In genomic region chr19:42199440-42200115, GRCh38 we compare ENCODE assay signal across 8 cellular contexts.
DNase-seq lines count a peak whose midpoint lies in the region; ATAC-seq lines count a peak whose summit lies in the region.

No MANE protein-coding gene starts in this region.

- peak overlapping the region; percentile 73 to 77 for H3K4me3 Mint-ChIP-seq in stimulated activated naive B cell treated with anti-CD40 and anti-IgM and Interleukin-4, amounts not matched to agents 10 μg/mL and 1 μg/mL and 100 μg/mL, for 72 hours

- peaks cover 69 to 81% of the 10 kb centered on the region in 2 donors for H3K4me1 Mint-ChIP-seq in stimulated activated naive B cell treated with anti-CD40 and anti-IgM and Interleukin-4, amounts not matched to agents 10 μg/mL and 1 μg/mL and 100 μg/mL, for 72 hours

- peaks cover 55 to 71% of the 10 kb centered on the region in 2 donors for H3K36me3 Mint-ChIP-seq in stimulated activated naive B cell treated with anti-CD40 and anti-IgM and Interleukin-4, amounts not matched to agents 10 μg/mL and 1 μg/mL and 100 μg/mL, for 72 hours

- H3K27ac Mint-ChIP-seq in stimulated activated naive B cell treated with anti-CD40 and anti-IgM and Interleukin-4, amounts not matched to agents 10 μg/mL and 1 μg/mL and 100 μg/mL, for 72 hours: peak overlapping the region; percentile 94

- ATAC-seq in HG03432 (IDR thresholded peaks at IDR 0.05; ENCODE audit: unreplicated experiment): peak; percentile 46
- peak; percentile 36 to 38 for ATAC-seq in stimulated activated naive B cell treated with anti-CD40 and anti-IgM and Interleukin-4, amounts not matched to agents 10 μg/mL and 1 μg/mL and 100 μg/mL, for 72 hours (replicated peaks)

- no peaks in the 10 kb centered on the region for H3K9me3 Mint-ChIP-seq in stimulated activated naive B cell treated with anti-CD40 and anti-IgM and Interleukin-4, amounts not matched to agents 10 μg/mL and 1 μg/mL and 100 μg/mL, for 72 hours

- DNase-seq in NK-92 treated with Interleukin-12 subunit alpha and Interleukin-12 subunit beta, amount 100 ng/mL, for 24 hours (lab: John Stamatoyannopoulos, UW): peak; percentile 86
- DNase-seq in NK-92 (lab: John Stamatoyannopoulos, UW; ENCODE audit: unreplicated experiment) (no peak), germinal center (ENCODE audit: low spot score) (peak; percentile 53), DMS53 (lab: John Stamatoyannopoulos, UW) (no peak), NCI-H748 (lab: John Stamatoyannopoulos, UW; ENCODE audit: unreplicated experiment) (no peak)
- peak; percentile 79 for DNase-seq in activated CD4-positive, alpha-beta T cell treated with anti-CD3 and anti-CD28 coated beads for 48 hours
- peak; percentile 34 for DNase-seq in stimulated activated naive B cell treated with anti-CD40 and anti-IgM and Interleukin-4, amounts not matched to agents 10 μg/mL and 1 μg/mL and 100 μg/mL, for 72 hours

- H3K27me3 Mint-ChIP-seq in stimulated activated naive B cell treated with anti-CD40 and anti-IgM and Interleukin-4, amounts not matched to agents 10 μg/mL and 1 μg/mL and 100 μg/mL, for 72 hours: no peaks in the 10 kb centered on the region

Comparison
In these comparisons a context has a peak if more than half of its experiments do, and no peak if none do; other contexts are left out.
1. DNase-seq: peak in NK-92 treated with Interleukin-12 subunit alpha and Interleukin-12 subunit beta, amount 100 ng/mL, for 24 hours (single experiment), activated CD4-positive, alpha-beta T cell treated with anti-CD3 and anti-CD28 coated beads for 48 hours (single experiment), germinal center (single experiment) and stimulated activated naive B cell treated with anti-CD40 and anti-IgM and Interleukin-4, amounts not matched to agents 10 μg/mL and 1 μg/mL and 100 μg/mL, for 72 hours (single experiment); none in NK-92 (single experiment), DMS53 (single experiment) and NCI-H748 (single experiment).